In the genomic region with DNA sequence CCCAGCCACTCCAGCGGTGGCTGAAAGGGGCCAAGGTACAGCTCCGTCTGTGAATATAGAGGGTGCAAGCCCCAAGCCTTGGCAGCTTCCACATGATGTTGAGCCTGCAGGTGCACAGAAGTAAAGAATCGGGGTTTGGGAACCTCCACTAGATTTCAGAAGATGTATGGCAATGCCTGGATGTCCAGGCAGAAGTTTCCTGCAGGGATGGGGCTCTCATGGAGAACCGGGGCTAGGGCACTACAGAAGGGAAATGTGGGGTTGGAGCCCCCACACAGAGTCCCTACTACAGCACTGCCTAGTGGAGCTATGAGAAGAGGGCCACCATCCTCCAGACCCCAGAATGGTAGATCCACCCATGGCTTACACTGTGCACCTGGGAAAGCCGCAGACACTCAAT, we compare ENCODE assay signal across 26 cellular contexts.
"Had no signal": no experiment of that assay in that cellular context is flagged by ENCODE, and none has a peak within 500 bp of the region (broad histone marks: within the 10 kb centered on the region; RNA-seq: fewer than 3 reads in every experiment).

No MANE protein-coding gene starts in this region.

- H3K4me3 ChIP-seq: stomach, suprapubic skin, testis, thoracic aorta, thyroid gland, tibial artery, tibial nerve, transverse colon, upper lobe of left lung, upper lobe of right lung, vagina had no signal

- H3K27me3 ChIP-seq: stomach, suprapubic skin, testis, thyroid gland, tibial artery, tibial nerve, transverse colon, upper lobe of left lung, upper lobe of right lung, vagina had no signal

- DNase-seq: stimulated activated CD4-positive, alpha-beta T cell treated with anti-CD3 and anti-CD28 coated beads, Interleukin-2, amount 100 ng/mL, for 48 hours; stimulated activated CD4-positive, alpha-beta T cell treated with anti-CD3 and anti-CD28 coated beads, Interleukin-4, amount 100 ng/mL, for 1 hour; stimulated activated CD4-positive, alpha-beta T cell treated with anti-CD3 and anti-CD28 coated beads, Interleukin-4, amount 100 ng/mL, for 24 hours; stimulated activated CD4-positive, alpha-beta T cell treated with anti-CD3 and anti-CD28 coated beads, Interleukin-4, amount 100 ng/mL, for 4 hours; stimulated activated CD8-positive, alpha-beta memory T cell treated with anti-CD3 and anti-CD28 coated beads, Interleukin-4, amount 100 ng/mL, for 48 hours; stimulated activated naive B cell treated with anti-CD40 and anti-IgM and Interleukin-4, amounts not matched to agents 10 μg/mL and 1 μg/mL and 100 μg/mL, for 72 hours; stimulated activated naive CD4-positive, alpha-beta T cell; stimulated activated naive CD4-positive, alpha-beta T cell treated with Interleukin-2 at 50 U/mL for 16 hours; stimulated activated naive CD8-positive, alpha-beta T cell treated with anti-CD3 and anti-CD28 coated beads, Interleukin-15, amount 100 ng/mL, for 72 hours; stimulated activated naive CD8-positive, alpha-beta T cell treated with anti-CD3 and anti-CD28 coated beads, Interleukin-15, Interleukin-2, amounts not matched to agents 100 U/mL and 50 U/mL, for 24 hours; stomach; substantia nigra; testis; thyroid gland; tibial artery; transverse colon; trophoblast cell; upper lobe of left lung; upper lobe of right lung had no signal

- H3K9me3 ChIP-seq: stomach, suprapubic skin, testis, thoracic aorta, thyroid gland, tibial artery, tibial nerve, transverse colon, upper lobe of left lung, upper lobe of right lung, vagina had no signal

- FAIRE-seq: urothelium cell line had no signal

- ATAC-seq: stimulated activated effector memory CD8-positive, alpha-beta T cell treated with anti-CD3 and anti-CD28 coated beads, Interleukin-12 subunit alpha, Interleukin-12 subunit beta, amount 100 ng/mL, for 72 hours; stimulated activated memory B cell treated with anti-CD40 and anti-IgM and Interleukin-4, amounts not matched to agents 10 μg/mL and 1 μg/mL and 100 μg/mL, for 72 hours; stimulated activated naive B cell treated with anti-CD40 and anti-IgM and Interleukin-4, amounts not matched to agents 10 μg/mL and 1 μg/mL and 100 μg/mL, for 72 hours; stimulated activated naive CD8-positive, alpha-beta T cell treated with anti-CD3 and anti-CD28 coated beads, Interleukin-15, amount 100 ng/mL, for 72 hours; stimulated activated naive CD8-positive, alpha-beta T cell treated with anti-CD3 and anti-CD28 coated beads, Interleukin-15, Interleukin-2, amounts not matched to agents 100 U/mL and 50 U/mL, for 24 hours; upper lobe of right lung had no signal

- H3K27ac ChIP-seq: stomach, suprapubic skin, testis, thoracic aorta, thyroid gland, tibial artery, tibial nerve, transverse colon, upper lobe of left lung, upper lobe of right lung, vagina had no signal

- H3K4me1 ChIP-seq: stomach, suprapubic skin, testis, thyroid gland, tibial artery, tibial nerve, transverse colon, upper lobe of left lung, upper lobe of right lung, vagina had no signal
